ENCODE assay signal across 12 cellular contexts in genomic region chr4:87406462-87406861, GRCh38. TPM values are rescaled to one million over a fixed set of nuclear protein-coding genes. Genes with fewer than 3 reads are reported as not detected.
A peak's percentile ranks its signal among the peaks of the same experiment; 100 is the strongest.
DNase-seq lines count a peak whose midpoint lies in the region; ATAC-seq, FAIRE-seq and TF ChIP-seq lines count a peak whose summit lies in the region.
"Had no signal": no experiment of that assay in that cellular context is flagged by ENCODE, and none has a peak within 500 bp of the region (broad histone marks: within the 10 kb centered on the region; RNA-seq: fewer than 3 reads in every experiment).

No MANE protein-coding gene starts in this region.

- H3K9me3 Mint-ChIP-seq in neural crest cell, result peaks cover 16% of the 10 kb centered on the region

- H3K27me3 Mint-ChIP-seq in neural crest cell (ENCODE audit: low read depth), result no peaks in the 10 kb centered on the region

- DNase-seq in SKM-1 treated with dmso at 0.1 percent for 144 hours (lab: John Stamatoyannopoulos, UW; ENCODE audit: unreplicated experiment) (peak; percentile 42), neural crest cell (ENCODE audit: low read depth, low spot score) (no peak), HTR-8/SVneo (ENCODE audit: insufficient read length, low spot score) (no peak), AG08396 (ENCODE audit: low spot score) (no peak), NCI-H146 treated with DMSO at 0.1 percent for 48 hours (lab: John Stamatoyannopoulos, UW; ENCODE audit: unreplicated experiment) (no peak), LoVo (ENCODE audit: low spot score) (no peak)
- DNase-seq: Calu3, kidney, NCI-H187, T-helper 17 cell had no signal

- peak overlapping the region; percentile 73 for H3K27ac Mint-ChIP-seq in neural crest cell (ENCODE audit: unreplicated experiment)
- H3K27ac Mint-ChIP-seq: T-helper 17 cell had no signal

- H3K4me3 Mint-ChIP-seq in neural crest cell, result no peak overlapping the region
- H3K4me3 Mint-ChIP-seq: T-helper 17 cell had no signal

- FAIRE-seq in HTR-8/SVneo (lab: Jason Lieb, UNC), result no peak
- FAIRE-seq: kidney had no signal

- TF ChIP-seq CTCF in neural crest cell (conservative IDR thresholded peaks at IDR 0.05), result no peak

- peaks cover 5% of the 10 kb centered on the region for H3K36me3 Mint-ChIP-seq in neural crest cell (ENCODE audit: low read depth)

- ATAC-seq in GM18511 (IDR thresholded peaks at IDR 0.05; ENCODE audit: unreplicated experiment) (peak; percentile 87), HG02852 (IDR thresholded peaks at IDR 0.05; ENCODE audit: unreplicated experiment) (peak; percentile 73)
- ATAC-seq: T-helper 17 cell had no signal

- H3K4me1 Mint-ChIP-seq in neural crest cell, result peaks cover 12% of the 10 kb centered on the region

RNA-seq across cellular contexts. Expression of gene HSD17B11, which starts 15.5 kb away (rescaled TPM):
- 18.4 and 22.6 TPM in 2 replicates for total RNA-seq in neural crest cell

RNA-seq across cellular contexts. Expression of gene NUDT9, which starts 15.9 kb away (rescaled TPM):
- total RNA-seq in neural crest cell, result 22.6 and 25.4 TPM in 2 replicates
